14 cellular contexts compared by ENCODE assay signal in genomic region chr6:16355699-16356481, GRCh38.
DNase-seq lines count a peak whose midpoint lies in the region; ATAC-seq and TF ChIP-seq lines count a peak whose summit lies in the region.
"Had no signal": no experiment of that assay in that cellular context is flagged by ENCODE, and none has a peak within 500 bp of the region (broad histone marks: within the 10 kb centered on the region; RNA-seq: fewer than 3 reads in every experiment).

No MANE protein-coding gene starts in this region.

- H3K27me3 ChIP-seq in upper lobe of right lung = no peaks in the 10 kb centered on the region
- H3K27me3 ChIP-seq: tibial nerve had no signal

- peaks cover 4% of the 10 kb centered on the region for H3K4me1 ChIP-seq in upper lobe of right lung

- peak overlapping the region; percentile 1 for H3K27ac Mint-ChIP-seq in activated CD8-positive, alpha-beta T cell treated with anti-CD3 and anti-CD28 coated beads for 36 hours
- no peak overlapping the region for H3K27ac Mint-ChIP-seq in activated CD8-positive, alpha-beta T cell treated with anti-CD3 and anti-CD28 coated beads, Interleukin-2, amount 10 ng/mL, durations not matched to agents 7 days and 5 days
- no peak overlapping the region for H3K27ac Mint-ChIP-seq in WTC11

- no peak overlapping the region for H3K4me3 Mint-ChIP-seq in activated CD8-positive, alpha-beta T cell treated with anti-CD3 and anti-CD28 coated beads for 36 hours
- H3K4me3 Mint-ChIP-seq in activated CD8-positive, alpha-beta T cell treated with anti-CD3 and anti-CD28 coated beads, Interleukin-2, amount 10 ng/mL, durations not matched to agents 7 days and 5 days = no peak overlapping the region
- H3K4me3 Mint-ChIP-seq in WTC11 = no peak overlapping the region

- intact Hi-C loops in activated CD8-positive, alpha-beta T cell treated with anti-CD3 and anti-CD28 coated beads for 36 hours (cut with micrococcal nuclease) = no loop called here
- intact Hi-C loops in upper lobe of right lung (cut with DNase I) = no loop called here

- TF ChIP-seq CTCF in activated CD8-positive, alpha-beta T cell treated with anti-CD3 and anti-CD28 coated beads for 36 hours (IDR thresholded peaks at IDR 0.05) = no peak
- TF ChIP-seq CTCF in WTC11 (IDR thresholded peaks at IDR 0.05) = no peak
- no peak for TF ChIP-seq CTCF in fibroblast of mammary gland (conservative IDR thresholded peaks at IDR 0.05; ENCODE audit: control insufficient read depth, insufficient read depth, low read depth, low read length)
- TF ChIP-seq CTCF in upper lobe of right lung (IDR thresholded peaks at IDR 0.05) = no peak

- H3K9me3 ChIP-seq in upper lobe of right lung = no peaks in the 10 kb centered on the region
- H3K9me3 ChIP-seq: tibial nerve had no signal

- ATAC-seq in activated CD8-positive, alpha-beta T cell treated with anti-CD3 and anti-CD28 coated beads for 36 hours = no peak
- no peak for ATAC-seq in activated CD8-positive, alpha-beta T cell treated with anti-CD3 and anti-CD28 coated beads, Interleukin-2, amount 10 ng/mL, durations not matched to agents 7 days and 5 days
- ATAC-seq in WTC11 (peak; percentile 89), upper lobe of right lung (peak; percentile 44), GM18870 (IDR thresholded peaks at IDR 0.05; ENCODE audit: unreplicated experiment) (no peak)

- H3K9me3 Mint-ChIP-seq in activated CD8-positive, alpha-beta T cell treated with anti-CD3 and anti-CD28 coated beads for 36 hours = no peaks in the 10 kb centered on the region
- no peaks in the 10 kb centered on the region for H3K9me3 Mint-ChIP-seq in activated CD8-positive, alpha-beta T cell treated with anti-CD3 and anti-CD28 coated beads, Interleukin-2, amount 10 ng/mL, durations not matched to agents 7 days and 5 days (ENCODE audit: insufficient read depth)
- no peaks in the 10 kb centered on the region for H3K9me3 Mint-ChIP-seq in WTC11

- no peaks in the 10 kb centered on the region for H3K36me3 ChIP-seq in upper lobe of right lung
- H3K36me3 ChIP-seq: tibial nerve had no signal

- peaks cover 5% of the 10 kb centered on the region for H3K36me3 Mint-ChIP-seq in activated CD8-positive, alpha-beta T cell treated with anti-CD3 and anti-CD28 coated beads for 36 hours (ENCODE audit: low read depth)
- H3K36me3 Mint-ChIP-seq in activated CD8-positive, alpha-beta T cell treated with anti-CD3 and anti-CD28 coated beads, Interleukin-2, amount 10 ng/mL, durations not matched to agents 7 days and 5 days (ENCODE audit: low read depth) = no peaks in the 10 kb centered on the region
- no peaks in the 10 kb centered on the region for H3K36me3 Mint-ChIP-seq in WTC11

- POLR2A ChIA-PET in activated CD8-positive, alpha-beta T cell treated with anti-CD3 and anti-CD28 coated beads for 36 hours (lab: Charles Lee) = no interaction called here
- POLR2A ChIA-PET in activated CD8-positive, alpha-beta T cell treated with anti-CD3 and anti-CD28 coated beads, Interleukin-2, amount 10 ng/mL, durations not matched to agents 7 days and 5 days (lab: Charles Lee) = interaction anchor here (0.7 kb wide), 1 partner anchor 76 kb away, joined by 3 read pairs; no protein-coding TSS in a partner anchor
- POLR2A ChIA-PET in WTC11 (lab: Charles Lee) = no interaction called here

- peaks cover 7% of the 10 kb centered on the region for H3K4me1 Mint-ChIP-seq in activated CD8-positive, alpha-beta T cell treated with anti-CD3 and anti-CD28 coated beads for 36 hours (ENCODE audit: low read depth)
- H3K4me1 Mint-ChIP-seq in activated CD8-positive, alpha-beta T cell treated with anti-CD3 and anti-CD28 coated beads, Interleukin-2, amount 10 ng/mL, durations not matched to agents 7 days and 5 days (ENCODE audit: low read depth) = peaks cover 5% of the 10 kb centered on the region
- peaks cover 5% of the 10 kb centered on the region for H3K4me1 Mint-ChIP-seq in WTC11

- no peaks in the 10 kb centered on the region for H3K27me3 Mint-ChIP-seq in activated CD8-positive, alpha-beta T cell treated with anti-CD3 and anti-CD28 coated beads for 36 hours
- no peaks in the 10 kb centered on the region for H3K27me3 Mint-ChIP-seq in activated CD8-positive, alpha-beta T cell treated with anti-CD3 and anti-CD28 coated beads, Interleukin-2, amount 10 ng/mL, durations not matched to agents 7 days and 5 days (ENCODE audit: low read depth)
- no peaks in the 10 kb centered on the region for H3K27me3 Mint-ChIP-seq in WTC11 (ENCODE audit: low read depth)

- no peak for DNase-seq in activated CD8-positive, alpha-beta T cell treated with anti-CD3 and anti-CD28 coated beads for 36 hours
- DNase-seq in activated CD8-positive, alpha-beta T cell treated with anti-CD3 and anti-CD28 coated beads, Interleukin-2, amount 10 ng/mL, durations not matched to agents 7 days and 5 days = no peak
- DNase-seq in WTC11 (ENCODE audit: low spot score) (no peak), fibroblast of mammary gland (ENCODE audit: low read depth) (peak; percentile 74), upper lobe of right lung (no peak), NCI-H2171 (lab: John Stamatoyannopoulos, UW) (no peak), NCI-H1092 treated with DMSO at 0.1 percent for 48 hours (lab: John Stamatoyannopoulos, UW) (no peak)
- DNase-seq: activated CD8-positive, alpha-beta memory T cell treated with anti-CD3 and anti-CD28 coated beads, Interleukin-2, amount 50 U/mL, for 4 hours; NCI-H146; NCI-H526 treated with DMSO at 0.1 percent for 48 hours; occipital lobe; SHP77 had no signal

- no peak overlapping the region for H3K27ac ChIP-seq in upper lobe of right lung
- H3K27ac ChIP-seq: tibial nerve had no signal

- CTCF ChIA-PET in activated CD8-positive, alpha-beta T cell treated with anti-CD3 and anti-CD28 coated beads for 36 hours (lab: Charles Lee) = interaction anchor here (2.3 kb wide), 1 partner anchor 24 kb away, joined by 8 read pairs; no protein-coding TSS in a partner anchor
- CTCF ChIA-PET in activated CD8-positive, alpha-beta T cell treated with anti-CD3 and anti-CD28 coated beads, Interleukin-2, amount 10 ng/mL, durations not matched to agents 7 days and 5 days (lab: Charles Lee) = interaction anchor here (0.9 to 1.0 kb wide), 2 partner anchors 24 to 407 kb away, joined by 3 read pairs; no protein-coding TSS in a partner anchor
- CTCF ChIA-PET in WTC11 (lab: Charles Lee) = interaction anchor here (0.9 to 1.6 kb wide), 3 partner anchors 24 to 407 kb away, joined by 3 to 11 read pairs (median 5); no protein-coding TSS in a partner anchor

- no peak overlapping the region for H3K4me3 ChIP-seq in fibroblast of mammary gland (ENCODE audit: control insufficient read depth, low read depth, low read length)
- no peak overlapping the region for H3K4me3 ChIP-seq in upper lobe of right lung
- H3K4me3 ChIP-seq: tibial nerve had no signal

TF ChIP-seq in WTC11, 78 proteins besides CTCF, POLR2A, EP300 and RAD21 (continues in another document):
- no peak for TF ChIP-seq ZNF532 (CRISPR knock-in tag; IDR thresholded peaks at IDR 0.05; ENCODE audit: borderline replicate concordance)
- no peak for TF ChIP-seq ZNF671 (CRISPR knock-in tag; IDR thresholded peaks at IDR 0.05)
- no peak for TF ChIP-seq HMGXB4 (CRISPR knock-in tag; IDR thresholded peaks at IDR 0.05)
- no peak for TF ChIP-seq ATF1 (CRISPR knock-in tag; IDR thresholded peaks at IDR 0.05)

Comparison
In these comparisons a context has a peak if more than half of its experiments do, and no peak if none do; other contexts are left out.
1. ATAC-seq: peak in WTC11 (single experiment) and upper lobe of right lung (single experiment); none in activated CD8-positive, alpha-beta T cell treated with anti-CD3 and anti-CD28 coated beads for 36 hours (single experiment), activated CD8-positive, alpha-beta T cell treated with anti-CD3 and anti-CD28 coated beads, Interleukin-2, amount 10 ng/mL, durations not matched to agents 7 days and 5 days (single experiment) and GM18870 (single experiment).